In genomic region chr4:139530833-139531427, GRCh38 we compare ENCODE assay signal across 8 cellular contexts. TPM values are rescaled to one million over a fixed set of nuclear protein-coding genes. Genes with fewer than 3 reads are reported as not detected.
A peak's percentile ranks its signal among the peaks of the same experiment; 100 is the strongest.
DNase-seq lines count a peak whose midpoint lies in the region; ATAC-seq and TF ChIP-seq lines count a peak whose summit lies in the region.

No MANE protein-coding gene starts in this region.

- H3K27ac ChIP-seq in 22Rv1 = no peak overlapping the region

- peaks cover 29% of the 10 kb centered on the region for H3K4me1 Mint-ChIP-seq in stimulated activated effector memory CD8-positive, alpha-beta T cell treated with anti-CD3 and anti-CD28 coated beads, Interleukin-12 subunit alpha, Interleukin-12 subunit beta, amount 100 ng/mL, for 72 hours

- no peaks in the 10 kb centered on the region for H3K9me3 Mint-ChIP-seq in stimulated activated effector memory CD8-positive, alpha-beta T cell treated with anti-CD3 and anti-CD28 coated beads, Interleukin-12 subunit alpha, Interleukin-12 subunit beta, amount 100 ng/mL, for 72 hours

- DNase-seq in LHCN-M2 (ENCODE audit: low read depth) = peak; percentile 54
- peak; percentile 29 for DNase-seq in activated CD4-positive, alpha-beta T cell treated with anti-CD3 and anti-CD28 coated beads for 1 hour
- peak; percentile 63 for DNase-seq in choroid plexus epithelial cell (ENCODE audit: low read depth)
- peak; percentile 43 to 65 for DNase-seq in lung microvascular endothelial cell (ENCODE audit: low read depth in 2 of 2)
- peak; percentile 44 to 69 for DNase-seq in stimulated activated effector memory CD8-positive, alpha-beta T cell treated with anti-CD3 and anti-CD28 coated beads, Interleukin-12 subunit alpha, Interleukin-12 subunit beta, amount 100 ng/mL, for 72 hours (ENCODE audit: low spot score in 2 of 2)
- no peak for DNase-seq in occipital lobe (lab: John Stamatoyannopoulos, UW)

- peak overlapping the region; percentile 68 for H3K27ac Mint-ChIP-seq in stimulated activated effector memory CD8-positive, alpha-beta T cell treated with anti-CD3 and anti-CD28 coated beads, Interleukin-12 subunit alpha, Interleukin-12 subunit beta, amount 100 ng/mL, for 72 hours

- peak; percentile 47 for ATAC-seq in stimulated activated effector memory CD8-positive, alpha-beta T cell treated with anti-CD3 and anti-CD28 coated beads, Interleukin-12 subunit alpha, Interleukin-12 subunit beta, amount 100 ng/mL, for 72 hours

- no peak overlapping the region for H3K4me3 ChIP-seq in choroid plexus epithelial cell (ENCODE audit: low read depth, low read length)

- peak; percentile 86 for TF ChIP-seq CTCF in 22Rv1 (IDR thresholded peaks at IDR 0.05)
- peak; percentile 70 for TF ChIP-seq CTCF in GM12874 (IDR thresholded peaks at IDR 0.05; ENCODE audit: insufficient read depth, low read depth, low read length)
- peak; percentile 83 for TF ChIP-seq CTCF in choroid plexus epithelial cell (conservative IDR thresholded peaks at IDR 0.05; ENCODE audit: low read depth, low read length)

- H3K4me3 Mint-ChIP-seq in stimulated activated effector memory CD8-positive, alpha-beta T cell treated with anti-CD3 and anti-CD28 coated beads, Interleukin-12 subunit alpha, Interleukin-12 subunit beta, amount 100 ng/mL, for 72 hours = no peak overlapping the region

- H3K36me3 Mint-ChIP-seq in stimulated activated effector memory CD8-positive, alpha-beta T cell treated with anti-CD3 and anti-CD28 coated beads, Interleukin-12 subunit alpha, Interleukin-12 subunit beta, amount 100 ng/mL, for 72 hours = peaks cover 71% of the 10 kb centered on the region

RNA-seq across cellular contexts. Expression of gene SETD7, which starts 25.1 kb away (rescaled TPM):
- total RNA-seq in LHCN-M2 (2014; rRNA removed) = 41.2 and 45.5 TPM in 2 replicates
- 13.8 TPM for polyA plus RNA-seq in LHCN-M2 (2012)
- total RNA-seq in lung microvascular endothelial cell = 38.8 and 63.3 TPM in 2 replicates
- total RNA-seq in occipital lobe = 42.7 TPM
